In genomic region chr5:10250804-10251276, GRCh38 we compare ENCODE assay signal across 7 cellular contexts. TPM values are rescaled to one million over a fixed set of nuclear protein-coding genes. Genes with fewer than 3 reads are reported as not detected.
DNase-seq lines count a peak whose midpoint lies in the region; ATAC-seq, FAIRE-seq and TF ChIP-seq lines count a peak whose summit lies in the region.

No MANE protein-coding gene starts in this region.

- peaks cover 10% of the 10 kb centered on the region for H3K36me3 Mint-ChIP-seq in neural crest cell (ENCODE audit: low read depth)

- TF ChIP-seq POLR2A in GM12891 (IDR thresholded peaks at IDR 0.05; ENCODE audit: low read depth, low read length): no peak

- H3K4me1 ChIP-seq in SJSA1 (replicated peaks) (peaks cover 22% of the 10 kb centered on the region), endocrine pancreas (ENCODE audit: control insufficient read depth, insufficient read depth, low read length) (peaks cover 5% of the 10 kb centered on the region)

- H3K9me3 ChIP-seq in SJSA1 (replicated peaks): no peaks in the 10 kb centered on the region
- H3K9me3 ChIP-seq in endocrine pancreas (ENCODE audit: control insufficient read depth, low read length): no peaks in the 10 kb centered on the region

- H3K9me3 Mint-ChIP-seq in neural crest cell: no peaks in the 10 kb centered on the region

- TF ChIP-seq CTCF in neural crest cell (conservative IDR thresholded peaks at IDR 0.05): no peak

- DNase-seq in GM12891 (ENCODE audit: insufficient read length, low spot score) (peak; percentile 15), SJSA1 (ENCODE audit: low read depth in 1 of 2, low spot score in 2 of 2) (no peak), neural crest cell (ENCODE audit: low read depth, low spot score) (no peak)
- DNase-seq in stimulated activated CD4-positive, alpha-beta T cell treated with anti-CD3 and anti-CD28 coated beads, Interleukin-1b, Interleukin-23, amount 100 ng/mL, for 48 hours: no peak

- H3K9ac ChIP-seq in endocrine pancreas (ENCODE audit: control insufficient read depth, insufficient read depth, low read length): peak overlapping the region; percentile 93

- ATAC-seq in HG02870 (IDR thresholded peaks at IDR 0.05; ENCODE audit: unreplicated experiment): peak; percentile 7
- no peak for ATAC-seq in GM18519 (IDR thresholded peaks at IDR 0.05; ENCODE audit: low FRiP score, unreplicated experiment)

- H3K27ac Mint-ChIP-seq in neural crest cell (ENCODE audit: unreplicated experiment): peak overlapping the region; percentile 64

- no peaks in the 10 kb centered on the region for H3K27me3 ChIP-seq in SJSA1 (replicated peaks)
- H3K27me3 ChIP-seq in endocrine pancreas (ENCODE audit: control insufficient read depth, insufficient read depth, low read length): no peaks in the 10 kb centered on the region

- H3K36me3 ChIP-seq in SJSA1: peaks cover 54% of the 10 kb centered on the region
- H3K36me3 ChIP-seq in endocrine pancreas (ENCODE audit: control insufficient read depth, insufficient read depth, low read length): no peaks in the 10 kb centered on the region

- H3K27ac ChIP-seq in SJSA1: peak overlapping the region; percentile 100

- peaks cover 40% of the 10 kb centered on the region for H3K4me1 Mint-ChIP-seq in neural crest cell

- peak; percentile 40 for FAIRE-seq in GM12891 (lab: Jason Lieb, UNC)

- no peaks in the 10 kb centered on the region for H3K27me3 Mint-ChIP-seq in neural crest cell (ENCODE audit: low read depth)

- peak overlapping the region; percentile 96 for H3K4me3 Mint-ChIP-seq in neural crest cell

- H3K4me3 ChIP-seq in SJSA1 (peak overlapping the region; percentile 87), endocrine pancreas (ENCODE audit: control insufficient read depth, insufficient read depth, low read length) (peak overlapping the region; percentile 96)

TF ChIP-seq in GM12891, 5 proteins besides CTCF, POLR2A, EP300 and RAD21:
- TF ChIP-seq TAF1 (IDR thresholded peaks at IDR 0.05; ENCODE audit: low read depth, low read length): peak; percentile 47; the same call in 1 of the 2 replicates
- no peak for TF ChIP-seq POLR2AphosphoS5 (IDR thresholded peaks at IDR 0.05; ENCODE audit: low read depth, low read length)
- TF ChIP-seq SPI1 (IDR thresholded peaks at IDR 0.05; ENCODE audit: low read depth, low read length): 0 out of 2 replicates have a peak, but pooled peaks have one; percentile 11

RNA-seq across cellular contexts. Expression of gene CCT5, which starts 0.8 kb away (rescaled TPM):
- 274 TPM for polyA plus RNA-seq in GM12891 (2012; ENCODE audit: low read depth, missing spikeins)
- total RNA-seq in SJSA1 (2014; rRNA removed; shearing (Covaris generic)): 1,250 and 1,372 TPM in 2 replicates
- total RNA-seq in neural crest cell: 401 and 424 TPM in 2 replicates

RNA-seq across cellular contexts. Expression of gene ATPSCKMT, which starts 1.2 kb away (rescaled TPM):
- 13.1 TPM for polyA plus RNA-seq in GM12891 (2012; ENCODE audit: low read depth, missing spikeins)
- 40.0 and 68.9 TPM in 2 replicates for total RNA-seq in SJSA1 (2014; rRNA removed; shearing (Covaris generic))
- 21.8 and 24.4 TPM in 2 replicates for total RNA-seq in neural crest cell

RNA-seq across cellular contexts. Expression of gene CMBL, which starts 56.9 kb away (rescaled TPM):
- 14.8 TPM for polyA plus RNA-seq in GM12891 (2012; ENCODE audit: low read depth, missing spikeins)
- 1.4 TPM in 1 of 2 replicates, not detected in the other for total RNA-seq in SJSA1 (2014; rRNA removed; shearing (Covaris generic))
- total RNA-seq in neural crest cell: 22.2 and 24.0 TPM in 2 replicates
